In the genomic region with DNA sequence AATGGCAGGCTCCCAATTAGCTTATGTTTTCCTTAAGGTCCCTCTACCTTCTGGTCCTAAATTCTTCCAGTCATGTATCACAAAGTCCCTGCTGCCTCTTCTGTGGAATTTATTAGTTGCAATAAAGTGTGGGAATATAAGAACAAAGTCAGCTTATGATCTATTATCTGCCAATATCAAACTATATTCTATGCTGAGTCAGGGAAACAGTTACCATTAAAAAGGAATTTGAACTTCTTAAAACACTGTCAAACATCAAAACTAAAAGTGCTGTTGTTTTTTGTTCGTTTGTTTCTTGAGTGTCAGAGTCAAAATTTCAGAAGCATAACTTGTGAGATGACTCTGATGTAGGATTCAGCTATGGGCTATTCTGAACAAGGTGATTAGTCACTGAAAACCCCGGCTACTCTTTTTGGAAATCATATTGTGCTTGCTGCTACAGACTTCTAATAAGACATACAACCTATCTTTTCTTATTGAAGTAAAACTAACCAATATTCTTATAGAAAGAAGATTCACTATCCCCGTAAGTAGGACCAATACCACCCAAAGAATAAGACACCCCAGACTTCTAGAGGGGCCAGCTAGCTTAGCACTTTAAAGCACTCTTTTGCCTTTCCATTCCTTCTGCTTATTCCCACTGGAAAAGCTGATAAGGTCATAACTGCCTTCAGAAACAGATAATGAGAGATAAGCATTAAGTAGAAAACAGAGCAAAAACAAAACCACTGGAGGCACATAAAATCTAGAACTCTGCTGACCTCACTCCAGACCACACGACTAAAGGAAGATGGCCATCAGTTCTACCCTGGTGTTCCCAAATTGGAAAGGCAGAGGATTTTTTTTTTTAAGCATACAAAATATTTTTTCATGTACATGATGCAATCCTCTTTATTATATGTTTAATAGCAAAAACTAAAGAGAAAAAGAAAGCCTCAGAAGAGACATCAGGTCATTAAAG, we compare ENCODE assay signal across 33 cellular contexts.
A peak's percentile ranks its signal among the peaks of the same experiment; 100 is the strongest.
DNase-seq lines count a peak whose midpoint lies in the region; ATAC-seq, FAIRE-seq and TF ChIP-seq lines count a peak whose summit lies in the region.
"Had no signal": no experiment of that assay in that cellular context is flagged by ENCODE, and none has a peak within 500 bp of the region (broad histone marks: within the 10 kb centered on the region; RNA-seq: fewer than 3 reads in every experiment).

No MANE protein-coding gene starts in this region.

- H3K27ac ChIP-seq in astrocyte (ENCODE audit: low read depth, low read length) (no peak overlapping the region), small intestine (ENCODE audit: low read depth in 1 of 2, low read length in 1 of 2) (no peak overlapping the region), dorsolateral prefrontal cortex (no peak overlapping the region)
- H3K27ac ChIP-seq: 22Rv1, C4-2B, neural progenitor cell, sigmoid colon, transverse colon had no signal

- WGBS in small intestine, 3 donors: 67 to 69% (median 68%) methylated on average over 4 of the region's 4 CpGs

- no peak overlapping the region for H2AFZ ChIP-seq in astrocyte (ENCODE audit: low read depth, low read length)
- H2AFZ ChIP-seq: neural progenitor cell had no signal

- no peaks in the 10 kb centered on the region for H3K4me1 Mint-ChIP-seq in activated CD4-positive, alpha-beta T cell treated with anti-CD3 and anti-CD28 coated beads, Interleukin-2, amount 10 ng/mL, durations not matched to agents 24 days and 14 days
- no peaks in the 10 kb centered on the region for H3K4me1 Mint-ChIP-seq in activated CD4-positive, alpha-beta T cell treated with anti-CD3 and anti-CD28 coated beads for 36 hours
- peaks cover 20% of the 10 kb centered on the region for H3K4me1 Mint-ChIP-seq in astrocyte (ENCODE audit: low read depth, unreplicated experiment)
- H3K4me1 Mint-ChIP-seq in natural killer cell: no peaks in the 10 kb centered on the region
- H3K4me1 Mint-ChIP-seq: activated B cell treated with CpG ODN at 0.5 μM for 24 hours, memory B cell had no signal

- H3K4me1 ChIP-seq in astrocyte (ENCODE audit: insufficient read depth, low read length) (no peaks in the 10 kb centered on the region), small intestine (ENCODE audit: control insufficient read depth in 2 of 2, insufficient read depth in 1 of 2, low read depth in 1 of 2, low read length in 1 of 2) (peaks cover 0 to 2% of the 10 kb centered on the region in 2 donors)

- H3K79me2 ChIP-seq in astrocyte (ENCODE audit: insufficient read depth, low read length): no peaks in the 10 kb centered on the region

- no peak overlapping the region for H3K4me2 ChIP-seq in astrocyte (ENCODE audit: low read length)
- H3K4me2 ChIP-seq: neural progenitor cell had no signal

- H3K4me3 ChIP-seq in astrocyte (ENCODE audit: insufficient read depth, low read depth, low read length) (no peak overlapping the region), fibroblast of villous mesenchyme (ENCODE audit: low read depth, low read length) (no peak overlapping the region), small intestine (ENCODE audit: low read depth in 1 of 2, low read length in 2 of 2) (no peak overlapping the region), dorsolateral prefrontal cortex (no peak overlapping the region)
- H3K4me3 ChIP-seq: neural progenitor cell, sigmoid colon, transverse colon had no signal

- no peak overlapping the region for H3K4me3 Mint-ChIP-seq in activated CD4-positive, alpha-beta T cell treated with anti-CD3 and anti-CD28 coated beads, Interleukin-2, amount 10 ng/mL, durations not matched to agents 24 days and 14 days
- H3K4me3 Mint-ChIP-seq in activated CD4-positive, alpha-beta T cell treated with anti-CD3 and anti-CD28 coated beads for 36 hours: no peak overlapping the region
- H3K4me3 Mint-ChIP-seq in astrocyte (ENCODE audit: unreplicated experiment) (no peak overlapping the region), natural killer cell (no peak overlapping the region)
- H3K4me3 Mint-ChIP-seq: activated B cell treated with CpG ODN at 0.5 μM for 24 hours; activated T-cell treated with anti-CD3 and anti-CD28 coated beads, Interleukin-2, amount 50 U/mL, for 4 hours; dendritic cell treated with granulocyte-macrophage colony-stimulating factor and Interleukin-4, amounts not matched to agents 40 ng/mL and 50 ng/mL, for 4 days; H9; memory B cell; neural progenitor cell; T-helper 1 cell treated with Interleukin-12 subunit alpha and Interleukin-12 subunit beta and Interleukin-4 antibody, amounts not matched to agents 30 μg/mL and 1 μg/mL, for 36 hours had no signal

- H3K27me3 ChIP-seq in astrocyte (ENCODE audit: insufficient read depth, low read length) (no peaks in the 10 kb centered on the region), small intestine (ENCODE audit: control insufficient read depth in 2 of 2, insufficient read depth in 2 of 2, low read length in 2 of 2) (no peaks in the 10 kb centered on the region), dorsolateral prefrontal cortex (peaks cover 0 to 3% (median 0%) of the 10 kb centered on the region in 45 donors)
- H3K27me3 ChIP-seq: neural progenitor cell, sigmoid colon, transverse colon had no signal

- TF ChIP-seq CTCF in astrocyte (IDR thresholded peaks at IDR 0.05; ENCODE audit: insufficient read depth, low read depth, low read length): no peak
- TF ChIP-seq CTCF in fibroblast of villous mesenchyme (IDR thresholded peaks at IDR 0.05; ENCODE audit: insufficient read depth, low read depth, low read length): no peak
- TF ChIP-seq CTCF in natural killer cell (IDR thresholded peaks at IDR 0.05): no peak
- no peak for TF ChIP-seq CTCF in dorsolateral prefrontal cortex (IDR thresholded peaks at IDR 0.05 in 54 of 56, conservative IDR thresholded peaks at IDR 0.05 in 2 of 56; ENCODE audit: low read depth in 1 of 56, partially characterized antibody in 56 of 56)

- H3K27me3 Mint-ChIP-seq in activated CD4-positive, alpha-beta T cell treated with anti-CD3 and anti-CD28 coated beads, Interleukin-2, amount 10 ng/mL, durations not matched to agents 24 days and 14 days: no peaks in the 10 kb centered on the region
- H3K27me3 Mint-ChIP-seq in activated CD4-positive, alpha-beta T cell treated with anti-CD3 and anti-CD28 coated beads for 36 hours: no peaks in the 10 kb centered on the region
- H3K27me3 Mint-ChIP-seq in astrocyte (ENCODE audit: low read depth, unreplicated experiment) (no peaks in the 10 kb centered on the region), natural killer cell (ENCODE audit: low read depth in 2 of 2) (peaks cover 6 to 7% of the 10 kb centered on the region in 2 donors)
- H3K27me3 Mint-ChIP-seq: activated B cell treated with CpG ODN at 0.5 μM for 24 hours; dendritic cell treated with granulocyte-macrophage colony-stimulating factor and Interleukin-4, amounts not matched to agents 40 ng/mL and 50 ng/mL, for 4 days; memory B cell had no signal

- POLR2A ChIA-PET in activated CD4-positive, alpha-beta T cell treated with anti-CD3 and anti-CD28 coated beads for 36 hours (lab: Charles Lee): no interaction called here

- H3K9ac ChIP-seq in astrocyte (ENCODE audit: low read length): no peak overlapping the region
- H3K9ac ChIP-seq: neural progenitor cell had no signal

- no peaks in the 10 kb centered on the region for H3K36me3 ChIP-seq in astrocyte (ENCODE audit: insufficient read depth, low read length)
- H3K36me3 ChIP-seq in small intestine (ENCODE audit: control insufficient read depth in 2 of 2, insufficient read depth in 2 of 2, low read length in 2 of 2): no peaks in the 10 kb centered on the region
- H3K36me3 ChIP-seq: neural progenitor cell, sigmoid colon, transverse colon had no signal

- no peaks in the 10 kb centered on the region for H4K20me1 ChIP-seq in astrocyte (ENCODE audit: insufficient read depth, low read length)

- no peak for DNase-seq in activated CD4-positive, alpha-beta T cell treated with anti-CD3 and anti-CD28 coated beads, Interleukin-2, amount 10 ng/mL, durations not matched to agents 24 days and 14 days
- no peak for DNase-seq in activated CD4-positive, alpha-beta T cell treated with anti-CD3 and anti-CD28 coated beads for 36 hours
- DNase-seq in astrocyte (ENCODE audit: low read depth): no peak
- peak; percentile 82 for DNase-seq in fibroblast of villous mesenchyme (ENCODE audit: low read depth)
- DNase-seq in small intestine: peak; percentile 38
- no peak for DNase-seq in natural killer cell
- DNase-seq in dorsolateral prefrontal cortex: no peak
- DNase-seq: activated B cell treated with CpG ODN at 0.5 μM for 24 hours; activated gamma-delta T cell treated with Interleukin-2 at 50 U/mL for 16 hours; activated T-cell treated with anti-CD3 and anti-CD28 coated beads, Interleukin-2, amount 50 U/mL, for 4 hours; DMS79 treated with DMSO at 0.1 percent for 48 hours; GF-D8; H9; hypothalamus; left cardiac atrium; MV-4-11; NCI-H1436; NCI-H2081; NCI-H526 treated with DMSO at 0.1 percent for 48 hours; NK-92 treated with Interleukin-12 subunit alpha and Interleukin-12 subunit beta, amount 100 ng/mL, for 24 hours; posterior cingulate gyrus; sigmoid colon; stimulated activated CD4-positive, alpha-beta T cell treated with anti-CD3 and anti-CD28 coated beads, Interleukin-15, amount 100 ng/mL, for 24 hours; stimulated activated CD4-positive, alpha-beta T cell treated with anti-CD3 and anti-CD28 coated beads, Interleukin-4, amount 100 ng/mL, for 4 hours; transverse colon had no signal

- intact Hi-C loops in activated CD4-positive, alpha-beta T cell treated with anti-CD3 and anti-CD28 coated beads, Interleukin-2, amount 10 ng/mL, durations not matched to agents 24 days and 14 days (cut with micrococcal nuclease): no loop called here
- intact Hi-C loops in activated CD4-positive, alpha-beta T cell treated with anti-CD3 and anti-CD28 coated beads for 36 hours (cut with DNase I, micrococcal nuclease): no loop called here
- intact Hi-C loops in natural killer cell (cut with micrococcal nuclease) (no loop called here), dorsolateral prefrontal cortex (cut with DNase I) (no loop called here)

- FAIRE-seq in astrocyte (lab: Jason Lieb, UNC) (peak; percentile 49), small intestine (lab: Jason Lieb, UNC) (no peak)

- CTCF ChIA-PET in activated CD4-positive, alpha-beta T cell treated with anti-CD3 and anti-CD28 coated beads for 36 hours (lab: Charles Lee): interaction anchor here (1.0 to 1.2 kb wide), 2 partner anchors 96 to 194 kb away, joined by 3 read pairs; no protein-coding TSS in a partner anchor

- H3K27ac Mint-ChIP-seq in activated CD4-positive, alpha-beta T cell treated with anti-CD3 and anti-CD28 coated beads, Interleukin-2, amount 10 ng/mL, durations not matched to agents 24 days and 14 days: peak overlapping the region; percentile 29
- no peak overlapping the region for H3K27ac Mint-ChIP-seq in activated CD4-positive, alpha-beta T cell treated with anti-CD3 and anti-CD28 coated beads for 36 hours
- H3K27ac Mint-ChIP-seq in astrocyte (ENCODE audit: unreplicated experiment): peak overlapping the region; percentile 54
- no peak overlapping the region for H3K27ac Mint-ChIP-seq in natural killer cell
- H3K27ac Mint-ChIP-seq: activated B cell treated with CpG ODN at 0.5 μM for 24 hours; dendritic cell treated with granulocyte-macrophage colony-stimulating factor and Interleukin-4, amounts not matched to agents 40 ng/mL and 50 ng/mL, for 4 days; H9; memory B cell; neural progenitor cell; T-helper 1 cell treated with Interleukin-12 subunit alpha and Interleukin-12 subunit beta and Interleukin-4 antibody, amounts not matched to agents 30 μg/mL and 1 μg/mL, for 36 hours had no signal

- no peaks in the 10 kb centered on the region for H3K36me3 Mint-ChIP-seq in activated CD4-positive, alpha-beta T cell treated with anti-CD3 and anti-CD28 coated beads, Interleukin-2, amount 10 ng/mL, durations not matched to agents 24 days and 14 days (ENCODE audit: low read depth)
- no peaks in the 10 kb centered on the region for H3K36me3 Mint-ChIP-seq in activated CD4-positive, alpha-beta T cell treated with anti-CD3 and anti-CD28 coated beads for 36 hours (ENCODE audit: low read depth)
- no peaks in the 10 kb centered on the region for H3K36me3 Mint-ChIP-seq in astrocyte (ENCODE audit: low read depth, unreplicated experiment)
- no peaks in the 10 kb centered on the region for H3K36me3 Mint-ChIP-seq in natural killer cell
- H3K36me3 Mint-ChIP-seq: memory B cell had no signal

- ATAC-seq in activated CD4-positive, alpha-beta T cell treated with anti-CD3 and anti-CD28 coated beads for 36 hours: no peak
- ATAC-seq in natural killer cell: no peak
- no peak for ATAC-seq in GM19035 (IDR thresholded peaks at IDR 0.05; ENCODE audit: unreplicated experiment)
- ATAC-seq: activated T-cell treated with anti-CD3 and anti-CD28 coated beads, Interleukin-2, amount 50 U/mL, for 4 hours; left cardiac atrium; SK-N-SH treated with all-trans-retinoic acid at 6 μM for 48 hours had no signal

- H3K9me3 Mint-ChIP-seq in activated CD4-positive, alpha-beta T cell treated with anti-CD3 and anti-CD28 coated beads, Interleukin-2, amount 10 ng/mL, durations not matched to agents 24 days and 14 days: no peaks in the 10 kb centered on the region
- H3K9me3 Mint-ChIP-seq in activated CD4-positive, alpha-beta T cell treated with anti-CD3 and anti-CD28 coated beads for 36 hours (ENCODE audit: low read depth): no peaks in the 10 kb centered on the region
- H3K9me3 Mint-ChIP-seq in astrocyte (ENCODE audit: unreplicated experiment): no peaks in the 10 kb centered on the region
- H3K9me3 Mint-ChIP-seq in natural killer cell: no peaks in the 10 kb centered on the region
- H3K9me3 Mint-ChIP-seq: activated B cell treated with CpG ODN at 0.5 μM for 24 hours; activated T-cell treated with anti-CD3 and anti-CD28 coated beads, Interleukin-2, amount 50 U/mL, for 4 hours; dendritic cell treated with granulocyte-macrophage colony-stimulating factor and Interleukin-4, amounts not matched to agents 40 ng/mL and 50 ng/mL, for 4 days; neural progenitor cell; T-helper 1 cell treated with Interleukin-12 subunit alpha and Interleukin-12 subunit beta and Interleukin-4 antibody, amounts not matched to agents 30 μg/mL and 1 μg/mL, for 36 hours had no signal

- H3K9me3 ChIP-seq in astrocyte (ENCODE audit: insufficient read depth, low read depth, low read length) (no peaks in the 10 kb centered on the region), small intestine (ENCODE audit: control insufficient read depth, low read depth) (no peaks in the 10 kb centered on the region)
- H3K9me3 ChIP-seq: sigmoid colon, transverse colon had no signal

Comparison
In these comparisons a context has a peak if more than half of its experiments do, and no peak if none do; other contexts are left out.
1. H3K27ac Mint-ChIP-seq: peak in activated CD4-positive, alpha-beta T cell treated with anti-CD3 and anti-CD28 coated beads, Interleukin-2, amount 10 ng/mL, durations not matched to agents 24 days and 14 days (single experiment) and astrocyte (single experiment); none in activated CD4-positive, alpha-beta T cell treated with anti-CD3 and anti-CD28 coated beads for 36 hours (single experiment) and natural killer cell (0 of 2).
2. DNase-seq: peak in fibroblast of villous mesenchyme (single experiment) and small intestine (single experiment); none in activated CD4-positive, alpha-beta T cell treated with anti-CD3 and anti-CD28 coated beads, Interleukin-2, amount 10 ng/mL, durations not matched to agents 24 days and 14 days (single experiment), activated CD4-positive, alpha-beta T cell treated with anti-CD3 and anti-CD28 coated beads for 36 hours (single experiment), astrocyte (single experiment), natural killer cell (single experiment) and dorsolateral prefrontal cortex (0 of 10).